In genomic region chr3:24237971-24238767, GRCh38 we compare ENCODE assay signal across 8 cellular contexts.
A peak's percentile ranks its signal among the peaks of the same experiment; 100 is the strongest.
DNase-seq lines count a peak whose midpoint lies in the region; ATAC-seq and TF ChIP-seq lines count a peak whose summit lies in the region.

No MANE protein-coding gene starts in this region.

- intact Hi-C loops in CD4-positive, alpha-beta memory T cell (cut with micrococcal nuclease) = no loop called here

- H3K4me3 ChIP-seq in CD4-positive, alpha-beta memory T cell (ENCODE audit: low read length in 2 of 2) = no peak overlapping the region

- H3K4me1 ChIP-seq in CD4-positive, alpha-beta memory T cell (ENCODE audit: insufficient read depth, low read length) = no peaks in the 10 kb centered on the region

- H3K36me3 ChIP-seq in CD4-positive, alpha-beta memory T cell (ENCODE audit: insufficient read depth, low read length) = no peaks in the 10 kb centered on the region

- peaks cover 2 to 5% of the 10 kb centered on the region in 2 donors for H3K27me3 Mint-ChIP-seq in CD4-positive, alpha-beta memory T cell
- peaks cover 4 to 5% of the 10 kb centered on the region in 2 donors for H3K27me3 Mint-ChIP-seq in natural killer cell treated with Interleukin-12 subunit alpha and Interleukin-12 subunit beta and Interleukin-15 and Interleukin-18, amount 100 ng/mL, for 72 hours

- H3K4me1 Mint-ChIP-seq in CD4-positive, alpha-beta memory T cell = no peaks in the 10 kb centered on the region
- peaks cover 4 to 6% of the 10 kb centered on the region in 2 donors for H3K4me1 Mint-ChIP-seq in natural killer cell treated with Interleukin-12 subunit alpha and Interleukin-12 subunit beta and Interleukin-15 and Interleukin-18, amount 100 ng/mL, for 72 hours (ENCODE audit: low read depth in 2 of 2)

- ATAC-seq in GM18519 (IDR thresholded peaks at IDR 0.05; ENCODE audit: low FRiP score, unreplicated experiment) (peak; percentile 92), HG02938 (IDR thresholded peaks at IDR 0.05; ENCODE audit: unreplicated experiment) (peak; percentile 84)
- ATAC-seq in natural killer cell treated with Interleukin-12 subunit alpha and Interleukin-12 subunit beta and Interleukin-15 and Interleukin-18, amount 100 ng/mL, for 72 hours = peak in 1 of 2 donors; percentile 73

- H3K9me3 ChIP-seq in CD4-positive, alpha-beta memory T cell (ENCODE audit: control insufficient read depth in 1 of 2, low read length in 2 of 2) = no peaks in the 10 kb centered on the region

- H3K27ac ChIP-seq in CD4-positive, alpha-beta memory T cell (ENCODE audit: low read depth, low read length) = no peak overlapping the region
- peak overlapping the region; percentile 70 for H3K27ac ChIP-seq in VCaP

- TF ChIP-seq CTCF in VCaP (conservative IDR thresholded peaks at IDR 0.05) = peak; percentile 79

- CTCF ChIA-PET in CD4-positive, alpha-beta memory T cell (lab: Charles Lee; ENCODE audit: partially characterized antibody) = interaction anchor here (0.5 to 1.4 kb wide), 3 partner anchors 19 to 287 kb away, joined by 3 read pairs; no protein-coding TSS in a partner anchor

- H3K9me3 Mint-ChIP-seq in CD4-positive, alpha-beta memory T cell = no peaks in the 10 kb centered on the region
- H3K9me3 Mint-ChIP-seq in natural killer cell treated with Interleukin-12 subunit alpha and Interleukin-12 subunit beta and Interleukin-15 and Interleukin-18, amount 100 ng/mL, for 72 hours = no peaks in the 10 kb centered on the region

- no peaks in the 10 kb centered on the region for H3K36me3 Mint-ChIP-seq in CD4-positive, alpha-beta memory T cell
- no peaks in the 10 kb centered on the region for H3K36me3 Mint-ChIP-seq in natural killer cell treated with Interleukin-12 subunit alpha and Interleukin-12 subunit beta and Interleukin-15 and Interleukin-18, amount 100 ng/mL, for 72 hours

- POLR2A ChIA-PET in CD4-positive, alpha-beta memory T cell (lab: Charles Lee; ENCODE audit: partially characterized antibody) = no interaction called here

- no peak overlapping the region for H3K4me3 Mint-ChIP-seq in CD4-positive, alpha-beta memory T cell
- H3K4me3 Mint-ChIP-seq in natural killer cell treated with Interleukin-12 subunit alpha and Interleukin-12 subunit beta and Interleukin-15 and Interleukin-18, amount 100 ng/mL, for 72 hours = peak overlapping the region; percentile 11

- no peaks in the 10 kb centered on the region for H3K27me3 ChIP-seq in CD4-positive, alpha-beta memory T cell (ENCODE audit: insufficient read depth, low read length)

- DNase-seq in CD4-positive, alpha-beta memory T cell = peak in 4 of 5 donors; percentile 30 to 36 (median 32)
- DNase-seq in NCI-H1694 (lab: John Stamatoyannopoulos, UW) (peak; percentile 12), fibroblast of gingiva (ENCODE audit: low read depth) (peak; percentile 93), mesenteric fat pad (ENCODE audit: low spot score) (no peak)
- DNase-seq in natural killer cell treated with Interleukin-12 subunit alpha and Interleukin-12 subunit beta and Interleukin-15 and Interleukin-18, amount 100 ng/mL, for 72 hours (ENCODE audit: low spot score) = no peak

- H3K27ac Mint-ChIP-seq in CD4-positive, alpha-beta memory T cell = no peak overlapping the region
- peak overlapping the region in 1 of 2 donors; percentile 28 for H3K27ac Mint-ChIP-seq in natural killer cell treated with Interleukin-12 subunit alpha and Interleukin-12 subunit beta and Interleukin-15 and Interleukin-18, amount 100 ng/mL, for 72 hours

Comparison
In these comparisons a context has a peak if more than half of its experiments do, and no peak if none do; other contexts are left out.
1. DNase-seq: peak in CD4-positive, alpha-beta memory T cell (4 of 5), NCI-H1694 (single experiment) and fibroblast of gingiva (single experiment); none in natural killer cell treated with Interleukin-12 subunit alpha and Interleukin-12 subunit beta and Interleukin-15 and Interleukin-18, amount 100 ng/mL, for 72 hours (single experiment) and mesenteric fat pad (single experiment).